1 cellular context compared by ENCODE assay signal in genomic region chr6:36985963-36986703, GRCh38.
TF ChIP-seq lines count a peak whose summit lies in the region.

A gene with protein sequence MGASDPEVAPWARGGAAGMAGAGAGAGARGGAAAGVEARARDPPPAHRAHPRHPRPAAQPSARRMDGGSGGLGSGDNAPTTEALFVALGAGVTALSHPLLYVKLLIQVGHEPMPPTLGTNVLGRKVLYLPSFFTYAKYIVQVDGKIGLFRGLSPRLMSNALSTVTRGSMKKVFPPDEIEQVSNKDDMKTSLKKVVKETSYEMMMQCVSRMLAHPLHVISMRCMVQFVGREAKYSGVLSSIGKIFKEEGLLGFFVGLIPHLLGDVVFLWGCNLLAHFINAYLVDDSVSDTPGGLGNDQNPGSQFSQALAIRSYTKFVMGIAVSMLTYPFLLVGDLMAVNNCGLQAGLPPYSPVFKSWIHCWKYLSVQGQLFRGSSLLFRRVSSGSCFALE (minus strand): TSS chr6:36986196. CDS start chr6:36986173, 23 bp downstream.

TF ChIP-seq in GM12878, 131 proteins besides CTCF, POLR2A, EP300 and RAD21 (continued from another document and continues in another):
- no peak for TF ChIP-seq CUX1 (IDR thresholded peaks at IDR 0.05; ENCODE audit: insufficient replicate concordance, low read depth, low read length)
- peak; percentile 82 for TF ChIP-seq RAD51 (IDR thresholded peaks at IDR 0.05)
- peak; percentile 96 for TF ChIP-seq DPF2 (IDR thresholded peaks at IDR 0.05)
- TF ChIP-seq, protein P1, sequence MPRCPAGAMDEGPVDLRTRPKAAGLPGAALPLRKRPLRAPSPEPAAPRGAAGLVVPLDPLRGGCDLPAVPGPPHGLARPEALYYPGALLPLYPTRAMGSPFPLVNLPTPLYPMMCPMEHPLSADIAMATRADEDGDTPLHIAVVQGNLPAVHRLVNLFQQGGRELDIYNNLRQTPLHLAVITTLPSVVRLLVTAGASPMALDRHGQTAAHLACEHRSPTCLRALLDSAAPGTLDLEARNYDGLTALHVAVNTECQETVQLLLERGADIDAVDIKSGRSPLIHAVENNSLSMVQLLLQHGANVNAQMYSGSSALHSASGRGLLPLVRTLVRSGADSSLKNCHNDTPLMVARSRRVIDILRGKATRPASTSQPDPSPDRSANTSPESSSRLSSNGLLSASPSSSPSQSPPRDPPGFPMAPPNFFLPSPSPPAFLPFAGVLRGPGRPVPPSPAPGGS (IDR thresholded peaks at IDR 0.05; ENCODE audit: borderline replicate concordance, insufficient read depth, low read depth, low read length, poor library complexity, severe bottlenecking), result no peak
- peak; percentile 99 for TF ChIP-seq USF1 (IDR thresholded peaks at IDR 0.05; ENCODE audit: borderline replicate concordance, extremely low read length, insufficient read depth, low read depth, low read length)
- TF ChIP-seq ZNF622 (IDR thresholded peaks at IDR 0.05), result no peak
- TF ChIP-seq SUPT20H (IDR thresholded peaks at IDR 0.05; ENCODE audit: borderline replicate concordance, control insufficient read depth, low read depth, low read length), result no peak
- TF ChIP-seq NR2C2 (IDR thresholded peaks at IDR 0.05; ENCODE audit: borderline replicate concordance, control insufficient read depth, insufficient read length, low read depth), result no peak
- TF ChIP-seq ZBTB11 (CRISPR knock-in tag; IDR thresholded peaks at IDR 0.05), result peak; percentile 50; the same call in 1 of the 2 replicates
- peak; percentile 94 for TF ChIP-seq IKZF1 (conservative IDR thresholded peaks at IDR 0.05)
- TF ChIP-seq ATF7 (IDR thresholded peaks at IDR 0.05; ENCODE audit: low read depth), result peak; percentile 68; the same call in 1 of the 2 replicates
- no peak for TF ChIP-seq MYC (IDR thresholded peaks at IDR 0.05; ENCODE audit: insufficient read depth, insufficient read length, insufficient replicate concordance, low read length, severe bottlenecking)
- peak; percentile 87 for TF ChIP-seq SP1 (IDR thresholded peaks at IDR 0.05; ENCODE audit: low read depth, low read length)
- TF ChIP-seq SIX5 (IDR thresholded peaks at IDR 0.05; ENCODE audit: low read depth, low read length, severe bottlenecking), result peak; percentile 26
- TF ChIP-seq MYB (IDR thresholded peaks at IDR 0.05; ENCODE audit: borderline replicate concordance, low read depth, low read length), result no peak
- TF ChIP-seq MAX (IDR thresholded peaks at IDR 0.05; ENCODE audit: low read depth, low read length), result peak; percentile 96
- TF ChIP-seq KAT2A (conservative IDR thresholded peaks at IDR 0.05; ENCODE audit: control insufficient read depth, low read depth, low read length), result no peak
- TF ChIP-seq SMAD5 (IDR thresholded peaks at IDR 0.05; ENCODE audit: low read depth), result peak; percentile 32; the same call in 1 of the 2 replicates
- TF ChIP-seq KDM1A (IDR thresholded peaks at IDR 0.05; ENCODE audit: borderline replicate concordance), result no peak
- TF ChIP-seq RUNX3 (IDR thresholded peaks at IDR 0.05; ENCODE audit: low read length), result peak; percentile 51
- no peak for TF ChIP-seq BCL11A (IDR thresholded peaks at IDR 0.05; ENCODE audit: low read depth, low read length)
- TF ChIP-seq BMI1 (IDR thresholded peaks at IDR 0.05; ENCODE audit: borderline replicate concordance), result no peak
- peak; percentile 96 for TF ChIP-seq FOXK2 (IDR thresholded peaks at IDR 0.05)
- TF ChIP-seq, protein P2, sequence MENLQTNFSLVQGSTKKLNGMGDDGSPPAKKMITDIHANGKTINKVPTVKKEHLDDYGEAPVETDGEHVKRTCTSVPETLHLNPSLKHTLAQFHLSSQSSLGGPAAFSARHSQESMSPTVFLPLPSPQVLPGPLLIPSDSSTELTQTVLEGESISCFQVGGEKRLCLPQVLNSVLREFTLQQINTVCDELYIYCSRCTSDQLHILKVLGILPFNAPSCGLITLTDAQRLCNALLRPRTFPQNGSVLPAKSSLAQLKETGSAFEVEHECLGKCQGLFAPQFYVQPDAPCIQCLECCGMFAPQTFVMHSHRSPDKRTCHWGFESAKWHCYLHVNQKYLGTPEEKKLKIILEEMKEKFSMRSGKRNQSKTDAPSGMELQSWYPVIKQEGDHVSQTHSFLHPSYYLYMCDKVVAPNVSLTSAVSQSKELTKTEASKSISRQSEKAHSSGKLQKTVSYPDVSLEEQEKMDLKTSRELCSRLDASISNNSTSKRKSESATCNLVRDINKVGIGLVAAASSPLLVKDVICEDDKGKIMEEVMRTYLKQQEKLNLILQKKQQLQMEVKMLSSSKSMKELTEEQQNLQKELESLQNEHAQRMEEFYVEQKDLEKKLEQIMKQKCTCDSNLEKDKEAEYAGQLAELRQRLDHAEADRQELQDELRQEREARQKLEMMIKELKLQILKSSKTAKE (IDR thresholded peaks at IDR 0.05; ENCODE audit: low read depth, poor library complexity, severe bottlenecking), result no peak
- TF ChIP-seq E2F4 (IDR thresholded peaks at IDR 0.05; ENCODE audit: low read depth, low read length), result no peak
- no peak for TF ChIP-seq IRF4 (IDR thresholded peaks at IDR 0.05; ENCODE audit: low read depth, low read length)
- peak; percentile 29; the same call in 1 of the 2 replicates for TF ChIP-seq BRCA1 (IDR thresholded peaks at IDR 0.05; ENCODE audit: low read depth, low read length)
- TF ChIP-seq SMARCA5 (IDR thresholded peaks at IDR 0.05), result peak; percentile 87; the same call in 1 of the 2 replicates
- TF ChIP-seq HSF1 (IDR thresholded peaks at IDR 0.05; ENCODE audit: low read depth, low read length), result peak; percentile 35; the same call in 1 of the 2 replicates
- TF ChIP-seq, protein P3, sequence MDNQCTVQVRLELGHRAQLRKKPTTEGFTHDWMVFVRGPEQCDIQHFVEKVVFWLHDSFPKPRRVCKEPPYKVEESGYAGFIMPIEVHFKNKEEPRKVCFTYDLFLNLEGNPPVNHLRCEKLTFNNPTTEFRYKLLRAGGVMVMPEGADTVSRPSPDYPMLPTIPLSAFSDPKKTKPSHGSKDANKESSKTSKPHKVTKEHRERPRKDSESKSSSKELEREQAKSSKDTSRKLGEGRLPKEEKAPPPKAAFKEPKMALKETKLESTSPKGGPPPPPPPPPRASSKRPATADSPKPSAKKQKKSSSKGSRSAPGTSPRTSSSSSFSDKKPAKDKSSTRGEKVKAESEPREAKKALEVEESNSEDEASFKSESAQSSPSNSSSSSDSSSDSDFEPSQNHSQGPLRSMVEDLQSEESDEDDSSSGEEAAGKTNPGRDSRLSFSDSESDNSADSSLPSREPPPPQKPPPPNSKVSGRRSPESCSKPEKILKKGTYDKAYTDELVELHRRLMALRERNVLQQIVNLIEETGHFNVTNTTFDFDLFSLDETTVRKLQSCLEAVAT (IDR thresholded peaks at IDR 0.05), result no peak
- no peak for TF ChIP-seq MEF2A (IDR thresholded peaks at IDR 0.05; ENCODE audit: insufficient read depth, low read depth, low read length)
- no peak for TF ChIP-seq PAX5 (IDR thresholded peaks at IDR 0.05; ENCODE audit: borderline replicate concordance, low read depth, low read length)
- no peak for TF ChIP-seq NFYA (IDR thresholded peaks at IDR 0.05; ENCODE audit: borderline replicate concordance, low read depth, low read length)
- peak; percentile 49 to 52 for TF ChIP-seq IKZF2 (IDR thresholded peaks at IDR 0.05)
- TF ChIP-seq POLR2AphosphoS2 (IDR thresholded peaks at IDR 0.05; ENCODE audit: low read depth, low read length), result peak; percentile 56; the same call in 1 of the 2 replicates
- no peak for TF ChIP-seq SMC3 (IDR thresholded peaks at IDR 0.05; ENCODE audit: borderline replicate concordance, low read length)
- TF ChIP-seq ZNF274 (IDR thresholded peaks at IDR 0.05; ENCODE audit: insufficient read depth, insufficient read length), result no peak
- 0 out of 2 replicates have a peak, but pooled peaks have one; percentile 44 for TF ChIP-seq NBN (IDR thresholded peaks at IDR 0.05)
- no peak; the same call in none of the 2 replicates for TF ChIP-seq ELK1 (IDR thresholded peaks at IDR 0.05; ENCODE audit: low read depth, low read length)
- TF ChIP-seq FOXM1 (IDR thresholded peaks at IDR 0.05; ENCODE audit: low read depth, low read length), result no peak
- TF ChIP-seq CBX3 (IDR thresholded peaks at IDR 0.05; ENCODE audit: borderline replicate concordance, low read depth), result no peak
